ENCODE assay signal across 18 cellular contexts in the genomic region with DNA sequence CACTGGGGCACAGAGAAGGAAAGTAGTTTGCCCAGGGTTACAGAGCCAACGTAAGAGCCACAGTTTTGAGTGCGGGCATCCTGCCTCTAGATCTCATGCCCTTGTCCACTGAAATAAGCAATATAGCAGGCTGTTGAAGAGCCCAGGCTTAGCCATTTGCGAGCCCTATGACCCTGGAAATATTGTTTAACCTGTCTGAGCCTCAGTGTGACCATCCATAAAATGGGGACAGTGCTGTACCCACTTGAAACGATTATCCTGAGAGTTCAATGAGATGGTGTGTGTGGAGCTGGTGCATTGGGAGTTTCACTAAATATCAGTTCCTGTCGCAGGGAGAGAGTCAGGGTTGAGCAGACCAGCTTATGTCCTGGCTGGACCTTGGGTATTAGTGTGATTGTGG.
"Had no signal": no experiment of that assay in that cellular context is flagged by ENCODE, and none has a peak within 500 bp of the region (broad histone marks: within the 10 kb centered on the region; RNA-seq: fewer than 3 reads in every experiment).

No MANE protein-coding gene starts in this region.

- DNase-seq: Karpas-422, KG1, NCI-H1092, NCI-H1436, NCI-H187, NCI-H2029, NCI-H2081 treated with DMSO at 0.1 percent for 48 hours, NCI-H2171, NCI-H446, NCI-H510A, NCI-H524 treated with DMSO at 0.1 percent for 48 hours, NCI-H774, SHP77 treated with DMSO at 0.1 percent for 48 hours, SJCRH30 had no signal

- ATAC-seq: Panc1, SK-N-SH treated with all-trans-retinoic acid at 6 μM for 48 hours had no signal

- H3K9me3 ChIP-seq: SJCRH30 had no signal

- H3K4me1 ChIP-seq: SJCRH30 had no signal

- H3K4me3 ChIP-seq: MG63, SJCRH30 had no signal

- H3K27me3 ChIP-seq: MG63 had no signal

- H3K36me3 ChIP-seq: MG63, SJCRH30 had no signal

- H3K27ac ChIP-seq: RWPE1, SJCRH30 had no signal
